ENCODE assay signal across 14 cellular contexts in genomic region chr7:37540917-37541316, GRCh38.
DNase-seq lines count a peak whose midpoint lies in the region; ATAC-seq and TF ChIP-seq lines count a peak whose summit lies in the region.
"Had no signal": no experiment of that assay in that cellular context is flagged by ENCODE, and none has a peak within 500 bp of the region (broad histone marks: within the 10 kb centered on the region; RNA-seq: fewer than 3 reads in every experiment).

No MANE protein-coding gene starts in this region.

- H3K4me1 ChIP-seq in gastrocnemius medialis, result no peaks in the 10 kb centered on the region
- H3K4me1 ChIP-seq in Caco-2, result no peaks in the 10 kb centered on the region

- H3K4me3 ChIP-seq in LNCaP clone FGC (ENCODE audit: low read depth, low read length) (no peak overlapping the region), gastrocnemius medialis (no peak overlapping the region), Caco-2 (ENCODE audit: low read depth, low read length) (no peak overlapping the region)
- H3K4me3 ChIP-seq: PC-9 had no signal

- in situ Hi-C loops in gastrocnemius medialis (cut with MboI; ENCODE audit: low sequenced_read_pairs in 4 of 4), result no loop called here

- DNase-seq in LNCaP clone FGC (ENCODE audit: low read depth) (peak; percentile 76), amygdala (lab: John Stamatoyannopoulos, UW) (peak in 31 of 56 donors; percentile 2 to 72 (median 23)), head of caudate nucleus (peak in 29 of 42 donors; percentile 14 to 67 (median 35)), gastrocnemius medialis (peak; percentile 33 to 63), NOMO-1 treated with DMSO at 0.1 percent for 48 hours (lab: John Stamatoyannopoulos, UW; ENCODE audit: unreplicated experiment) (no peak), Caco-2 (no peak)
- DNase-seq: CD4-positive, CD25-positive, alpha-beta regulatory T cell; EL; MV-4-11; NCI-H1417; NCI-H187 treated with DMSO at 0.1 percent for 48 hours; PC-9 had no signal

- H3K27ac ChIP-seq in gastrocnemius medialis, result no peak overlapping the region
- H3K27ac ChIP-seq: PC-9 had no signal

- POLR2A ChIA-PET in Caco-2 (lab: Charles Lee), result no interaction called here

- H3K27ac Mint-ChIP-seq in Caco-2 (ENCODE audit: unreplicated experiment), result no peak overlapping the region
- H3K27ac Mint-ChIP-seq: B cell; CD4-positive, CD25-positive, alpha-beta regulatory T cell had no signal

- H3K36me3 ChIP-seq in gastrocnemius medialis, result no peaks in the 10 kb centered on the region
- no peaks in the 10 kb centered on the region for H3K36me3 ChIP-seq in Caco-2 (ENCODE audit: control insufficient read depth, insufficient read depth, low read length)

- no peaks in the 10 kb centered on the region for H3K27me3 ChIP-seq in gastrocnemius medialis
- no peaks in the 10 kb centered on the region; the same call in 1 of the 2 replicates for H3K27me3 ChIP-seq in Caco-2 (replicated peaks; ENCODE audit: control insufficient read depth, insufficient read depth, low read length)

- CTCF ChIA-PET in Caco-2 (lab: Charles Lee), result no interaction called here

- H3K27me3 Mint-ChIP-seq in Caco-2 (ENCODE audit: insufficient read depth, unreplicated experiment), result peaks cover 3% of the 10 kb centered on the region

- no peaks in the 10 kb centered on the region for H3K36me3 Mint-ChIP-seq in Caco-2 (ENCODE audit: insufficient read depth, unreplicated experiment)
- H3K36me3 Mint-ChIP-seq: CD4-positive, CD25-positive, alpha-beta regulatory T cell had no signal

- TF ChIP-seq CTCF in LNCaP clone FGC (IDR thresholded peaks at IDR 0.05; ENCODE audit: control insufficient read depth, extremely low read depth, insufficient read depth), result no peak
- no peak for TF ChIP-seq CTCF in gastrocnemius medialis (IDR thresholded peaks at IDR 0.05 in 4 of 5, conservative IDR thresholded peaks at IDR 0.05 in 1 of 5)
- TF ChIP-seq CTCF in Caco-2 (IDR thresholded peaks at IDR 0.05; ENCODE audit: insufficient read depth in 1 of 2, low read depth in 1 of 2, low read length in 1 of 2, severe bottlenecking in 1 of 2, unreplicated experiment in 1 of 2), result no peak

- H3K4me3 Mint-ChIP-seq in Caco-2 (ENCODE audit: unreplicated experiment), result no peak overlapping the region
- H3K4me3 Mint-ChIP-seq: B cell; CD4-positive, CD25-positive, alpha-beta regulatory T cell had no signal

- ATAC-seq in gastrocnemius medialis (peak; percentile 79 to 98), HG02763 (IDR thresholded peaks at IDR 0.05; ENCODE audit: unreplicated experiment) (no peak)

- TF ChIP-seq POLR2A in gastrocnemius medialis (IDR thresholded peaks at IDR 0.05), result no peak

- H3K9me3 Mint-ChIP-seq in Caco-2 (ENCODE audit: unreplicated experiment), result no peaks in the 10 kb centered on the region

- H3K9me3 ChIP-seq in gastrocnemius medialis, result no peaks in the 10 kb centered on the region
- H3K9me3 ChIP-seq in Caco-2, result no peaks in the 10 kb centered on the region

- no TSS peak for BruUV-seq in Caco-2 (replicated peaks; lab: Mats Ljungman, UMichigan)

- no peaks in the 10 kb centered on the region for H3K4me1 Mint-ChIP-seq in Caco-2 (ENCODE audit: low read depth, unreplicated experiment)
- H3K4me1 Mint-ChIP-seq: B cell; CD4-positive, CD25-positive, alpha-beta regulatory T cell had no signal

- intact Hi-C loops in head of caudate nucleus (cut with DNase I) (no loop called here), gastrocnemius medialis (cut with DNase I; ENCODE audit: low total_unique reads) (no loop called here), Caco-2 (cut with micrococcal nuclease; ENCODE audit: unreplicated experiment) (no loop called here)

Comparison
In these comparisons a context has a peak if more than half of its experiments do, and no peak if none do; other contexts are left out.
1. DNase-seq: peak in LNCaP clone FGC (single experiment), amygdala (31 of 56), head of caudate nucleus (29 of 42) and gastrocnemius medialis (2 of 2); none in NOMO-1 treated with DMSO at 0.1 percent for 48 hours (single experiment) and Caco-2 (0 of 2).